Comparison of ENCODE assay signal across 24 cellular contexts in genomic region chr11:115920841-115921480, GRCh38.
DNase-seq lines count a peak whose midpoint lies in the region; ATAC-seq, FAIRE-seq and TF ChIP-seq lines count a peak whose summit lies in the region.
"Had no signal": no experiment of that assay in that cellular context is flagged by ENCODE, and none has a peak within 500 bp of the region (broad histone marks: within the 10 kb centered on the region; RNA-seq: fewer than 3 reads in every experiment).

No MANE protein-coding gene starts in this region.

- no peaks in the 10 kb centered on the region for H3K36me3 ChIP-seq in bronchial epithelial cell (ENCODE audit: control insufficient read depth, insufficient read depth, low read length)
- H3K36me3 ChIP-seq in CD8-positive, alpha-beta memory T cell (ENCODE audit: insufficient read depth, low read length), result no peaks in the 10 kb centered on the region
- H3K36me3 ChIP-seq: BE2C, HAP-1, lower lobe of right lung, SJCRH30, spleen, upper lobe of left lung had no signal

- no peaks in the 10 kb centered on the region for H3K9me3 ChIP-seq in CD8-positive, alpha-beta memory T cell (ENCODE audit: low read length)
- H3K9me3 ChIP-seq: BE2C, HAP-1, lower lobe of right lung, SJCRH30, spleen, upper lobe of left lung had no signal

- no peak for TF ChIP-seq CTCF in bronchial epithelial cell (IDR thresholded peaks at IDR 0.05; ENCODE audit: insufficient read depth, low read length, severe bottlenecking)

- H3K27me3 Mint-ChIP-seq in stimulated activated memory B cell treated with anti-CD40 and anti-IgM and Interleukin-4, amounts not matched to agents 10 μg/mL and 1 μg/mL and 100 μg/mL, for 72 hours, result no peaks in the 10 kb centered on the region
- H3K27me3 Mint-ChIP-seq in CD8-positive, alpha-beta memory T cell, result peaks cover 0 to 3% of the 10 kb centered on the region in 2 donors
- H3K27me3 Mint-ChIP-seq: T-helper 17 cell had no signal

- POLR2A ChIA-PET in CD8-positive, alpha-beta memory T cell (lab: Charles Lee), result no interaction called here

- CTCF ChIA-PET in CD8-positive, alpha-beta memory T cell (lab: Charles Lee), result no interaction called here

- H3K4me1 Mint-ChIP-seq in stimulated activated memory B cell treated with anti-CD40 and anti-IgM and Interleukin-4, amounts not matched to agents 10 μg/mL and 1 μg/mL and 100 μg/mL, for 72 hours, result peaks cover 59% of the 10 kb centered on the region
- peaks cover 0 to 4% (median 0%) of the 10 kb centered on the region in 3 donors for H3K4me1 Mint-ChIP-seq in CD8-positive, alpha-beta memory T cell
- H3K4me1 Mint-ChIP-seq: T-helper 17 cell had no signal

- ATAC-seq in stimulated activated memory B cell treated with anti-CD40 and anti-IgM and Interleukin-4, amounts not matched to agents 10 μg/mL and 1 μg/mL and 100 μg/mL, for 72 hours, result no peak
- ATAC-seq in GM19467 (IDR thresholded peaks at IDR 0.05; ENCODE audit: unreplicated experiment), result no peak
- ATAC-seq: lower lobe of right lung, T-helper 17 cell had no signal

- FAIRE-seq in bronchial epithelial cell (lab: Jason Lieb, UNC), result peak; percentile 66

- no peaks in the 10 kb centered on the region for H3K36me3 Mint-ChIP-seq in stimulated activated memory B cell treated with anti-CD40 and anti-IgM and Interleukin-4, amounts not matched to agents 10 μg/mL and 1 μg/mL and 100 μg/mL, for 72 hours
- no peaks in the 10 kb centered on the region for H3K36me3 Mint-ChIP-seq in CD8-positive, alpha-beta memory T cell

- H3K27me3 ChIP-seq in bronchial epithelial cell (ENCODE audit: control insufficient read depth, insufficient read depth, low read length), result no peaks in the 10 kb centered on the region
- no peaks in the 10 kb centered on the region for H3K27me3 ChIP-seq in CD8-positive, alpha-beta memory T cell (ENCODE audit: insufficient read depth, low read length, poor library complexity, severe bottlenecking)
- H3K27me3 ChIP-seq: BE2C, SJCRH30, upper lobe of left lung had no signal

- no peak overlapping the region for H3K27ac ChIP-seq in CD8-positive, alpha-beta memory T cell (ENCODE audit: low read depth, low read length)
- H3K27ac ChIP-seq: KMS-11, lower lobe of right lung, PC-9, SJCRH30, spleen, upper lobe of left lung had no signal

- peaks cover 3% of the 10 kb centered on the region for H3K9me3 Mint-ChIP-seq in stimulated activated memory B cell treated with anti-CD40 and anti-IgM and Interleukin-4, amounts not matched to agents 10 μg/mL and 1 μg/mL and 100 μg/mL, for 72 hours
- H3K9me3 Mint-ChIP-seq in CD8-positive, alpha-beta memory T cell, result no peaks in the 10 kb centered on the region

- H3K27ac Mint-ChIP-seq in stimulated activated memory B cell treated with anti-CD40 and anti-IgM and Interleukin-4, amounts not matched to agents 10 μg/mL and 1 μg/mL and 100 μg/mL, for 72 hours, result peak overlapping the region; percentile 83
- H3K27ac Mint-ChIP-seq in CD8-positive, alpha-beta memory T cell, result no peak overlapping the region
- H3K27ac Mint-ChIP-seq: T-helper 17 cell had no signal

- DNase-seq in NCI-H1417 (lab: John Stamatoyannopoulos, UW) (peak in 2 of 3 experiments; percentile 17 to 51), NCI-H1417 treated with DMSO at 0.1 percent for 48 hours (lab: John Stamatoyannopoulos, UW) (no peak), NCI-H1092 (lab: John Stamatoyannopoulos, UW) (peak; percentile 20), bronchial epithelial cell (ENCODE audit: low read depth) (no peak)
- no peak for DNase-seq in activated T-cell treated with anti-CD3 and anti-CD28 coated beads, Interleukin-2, amount 50 U/mL, for 1 hour
- no peak for DNase-seq in CD8-positive, alpha-beta memory T cell
- DNase-seq: 8988T; activated CD4-positive, alpha-beta T cell treated with anti-CD3 and anti-CD28 coated beads, Interleukin-2, amount 50 U/mL, for 48 hours; activated naive CD4-positive, alpha-beta T cell; activated T-cell treated with anti-CD3 and anti-CD28 coated beads for 4 hours; BE2C; GDM1; lower lobe of right lung; MV-4-11; PC-9; SJCRH30; spleen; stimulated activated CD4-positive, alpha-beta T cell treated with anti-CD3 and anti-CD28 coated beads, Interleukin-4, amount 100 ng/mL, for 24 hours; T-helper 17 cell; upper lobe of left lung had no signal

- H3K4me1 ChIP-seq in CD8-positive, alpha-beta memory T cell (ENCODE audit: insufficient read depth, low read length), result no peaks in the 10 kb centered on the region
- H3K4me1 ChIP-seq: HAP-1, lower lobe of right lung, SJCRH30 had no signal

- no peak overlapping the region for H3K4me3 ChIP-seq in bronchial epithelial cell (ENCODE audit: low read depth, low read length)
- no peak overlapping the region for H3K4me3 ChIP-seq in CD8-positive, alpha-beta memory T cell (ENCODE audit: low read length)
- H3K4me3 ChIP-seq: HAP-1, lower lobe of right lung, PC-9, SJCRH30, spleen, upper lobe of left lung had no signal

- H3K4me3 Mint-ChIP-seq in stimulated activated memory B cell treated with anti-CD40 and anti-IgM and Interleukin-4, amounts not matched to agents 10 μg/mL and 1 μg/mL and 100 μg/mL, for 72 hours, result no peak overlapping the region
- H3K4me3 Mint-ChIP-seq in CD8-positive, alpha-beta memory T cell, result no peak overlapping the region
- H3K4me3 Mint-ChIP-seq: T-helper 17 cell had no signal

Comparison
In these comparisons a context has a peak if more than half of its experiments do, and no peak if none do; other contexts are left out.
1. DNase-seq: peak in NCI-H1417 (2 of 3) and NCI-H1092 (single experiment); none in NCI-H1417 treated with DMSO at 0.1 percent for 48 hours (single experiment), bronchial epithelial cell (single experiment), activated T-cell treated with anti-CD3 and anti-CD28 coated beads, Interleukin-2, amount 50 U/mL, for 1 hour (single experiment) and CD8-positive, alpha-beta memory T cell (0 of 5).